Comparison of ENCODE assay signal across 8 cellular contexts in the genomic region with DNA sequence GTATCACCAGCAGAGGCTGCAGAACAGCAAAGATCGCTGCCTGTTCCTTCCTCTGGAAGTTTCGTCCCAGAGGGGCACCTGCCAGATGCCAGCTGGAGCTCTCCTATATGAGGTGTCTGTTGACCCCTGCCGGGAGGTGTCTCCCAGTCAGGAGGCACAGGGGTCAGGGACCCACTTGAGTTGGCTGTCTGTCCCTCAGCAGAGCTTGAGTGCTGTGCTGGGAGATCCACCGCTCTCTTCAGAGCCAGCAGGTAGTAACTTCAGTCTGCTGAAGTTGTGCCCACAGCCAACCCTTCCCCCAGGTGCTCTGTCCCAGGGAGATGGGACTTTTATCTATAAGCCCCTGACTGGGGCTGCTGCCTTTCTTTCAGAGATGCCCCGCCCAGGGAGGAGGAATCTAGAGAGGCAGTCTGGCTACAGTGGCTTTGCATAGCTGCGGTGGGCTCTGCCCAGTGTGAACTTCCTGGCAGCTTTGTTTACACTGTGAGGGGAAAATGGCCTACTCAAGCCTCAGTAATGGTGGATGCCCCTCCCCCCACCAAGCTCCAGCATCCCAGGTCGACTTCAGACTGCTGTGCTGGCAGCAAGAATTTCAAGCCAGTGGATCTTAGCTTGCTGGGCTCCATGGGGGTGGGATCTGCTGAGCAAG. TPM values are rescaled to one million over a fixed set of nuclear protein-coding genes. Genes with fewer than 3 reads are reported as not detected.
DNase-seq lines count a peak whose midpoint lies in the region; ATAC-seq and TF ChIP-seq lines count a peak whose summit lies in the region.
"Not testable (repeated sequence)": the region's sequence is repeated elsewhere in the genome, so short reads cannot be mapped to it uniquely, and the experiment has no call there.

No MANE protein-coding gene starts in this region.

- H3K27me3 Mint-ChIP-seq in activated B cell treated with CpG ODN at 0.5 μM for 24 hours; activated naive CD8-positive, alpha-beta T cell treated with anti-CD3 and anti-CD28 coated beads for 36 hours; effector memory CD8-positive, alpha-beta T cell; neural crest cell (ENCODE audit: low read depth): not testable (repeated sequence)
- H3K27me3 Mint-ChIP-seq in immature natural killer cell (ENCODE audit: low read depth in 3 of 3): peaks cover 1 to 13% (median 4%) of the 10 kb centered on the region in 3 donors

- not testable (repeated sequence) for ATAC-seq in activated B cell treated with CpG ODN at 0.5 μM for 24 hours (ENCODE audit: low read depth)
- peak; percentile 57 for ATAC-seq in effector memory CD8-positive, alpha-beta T cell (replicated peaks)

- H3K27ac Mint-ChIP-seq in activated B cell treated with CpG ODN at 0.5 μM for 24 hours: peak overlapping the region; percentile 79
- peak overlapping the region; percentile 72 for H3K27ac Mint-ChIP-seq in activated naive CD8-positive, alpha-beta T cell treated with anti-CD3 and anti-CD28 coated beads for 36 hours
- peak overlapping the region; percentile 91 to 93 for H3K27ac Mint-ChIP-seq in effector memory CD8-positive, alpha-beta T cell
- H3K27ac Mint-ChIP-seq in immature natural killer cell: peak overlapping the region; percentile 77 to 96 (median 94)
- peak overlapping the region; percentile 35 for H3K27ac Mint-ChIP-seq in neural crest cell (ENCODE audit: unreplicated experiment)

- POLR2A ChIA-PET in activated B cell treated with CpG ODN at 0.5 μM for 24 hours (lab: Charles Lee): interaction anchor here (0.7 to 2.0 kb wide), 6 partner anchors 10 to 176 kb away, joined by 4 to 10 read pairs (median 4); no protein-coding TSS in a partner anchor

- H3K4me3 Mint-ChIP-seq in activated B cell treated with CpG ODN at 0.5 μM for 24 hours (peak overlapping the region; percentile 47), immature natural killer cell (peak overlapping the region; percentile 69 to 80 (median 75))
- not testable (repeated sequence) for H3K4me3 Mint-ChIP-seq in activated naive CD8-positive, alpha-beta T cell treated with anti-CD3 and anti-CD28 coated beads for 36 hours; neural crest cell
- H3K4me3 Mint-ChIP-seq in effector memory CD8-positive, alpha-beta T cell: peak overlapping the region; percentile 60 to 75

- not testable (repeated sequence) for H3K27ac ChIP-seq in tibial artery

- not testable (repeated sequence) for H3K4me3 ChIP-seq in tibial artery

- not testable (repeated sequence) for TF ChIP-seq CTCF in activated B cell treated with CpG ODN at 0.5 μM for 24 hours (IDR thresholded peaks at IDR 0.05); neural crest cell (conservative IDR thresholded peaks at IDR 0.05); tibial artery (IDR thresholded peaks at IDR 0.05)

- H3K4me1 Mint-ChIP-seq in activated B cell treated with CpG ODN at 0.5 μM for 24 hours (peaks cover 70% of the 10 kb centered on the region), immature natural killer cell (peaks cover 61 to 71% of the 10 kb centered on the region in 2 donors), neural crest cell (peaks cover 17% of the 10 kb centered on the region)
- peaks cover 42% of the 10 kb centered on the region for H3K4me1 Mint-ChIP-seq in activated naive CD8-positive, alpha-beta T cell treated with anti-CD3 and anti-CD28 coated beads for 36 hours
- peaks cover 41 to 56% of the 10 kb centered on the region in 2 donors for H3K4me1 Mint-ChIP-seq in effector memory CD8-positive, alpha-beta T cell (ENCODE audit: low read depth in 2 of 2)

- DNase-seq in EL: peak; percentile 55
- peak; percentile 29 for DNase-seq in NCI-H226
- not testable (repeated sequence) for DNase-seq in activated B cell treated with CpG ODN at 0.5 μM for 24 hours; neural crest cell (ENCODE audit: low read depth, low spot score)
- DNase-seq in activated naive CD8-positive, alpha-beta T cell treated with anti-CD3 and anti-CD28 coated beads for 36 hours: peak; percentile 21
- peak; percentile 50 to 57 (median 56) for DNase-seq in effector memory CD8-positive, alpha-beta T cell
- peak; percentile 80 to 83 (median 83) for DNase-seq in immature natural killer cell
- peak; percentile 9 to 51 for DNase-seq in tibial artery

- H3K9me3 ChIP-seq in tibial artery: not testable (repeated sequence)

- H3K36me3 Mint-ChIP-seq in activated B cell treated with CpG ODN at 0.5 μM for 24 hours (ENCODE audit: low read depth) (peaks cover 92% of the 10 kb centered on the region), immature natural killer cell (peaks cover 8 to 52% (median 39%) of the 10 kb centered on the region in 3 donors), neural crest cell (ENCODE audit: low read depth) (peaks cover 43% of the 10 kb centered on the region)
- peaks cover 57% of the 10 kb centered on the region for H3K36me3 Mint-ChIP-seq in activated naive CD8-positive, alpha-beta T cell treated with anti-CD3 and anti-CD28 coated beads for 36 hours
- peaks cover 46% of the 10 kb centered on the region for H3K36me3 Mint-ChIP-seq in effector memory CD8-positive, alpha-beta T cell (ENCODE audit: insufficient read depth)

- intact Hi-C loops in activated B cell treated with CpG ODN at 0.5 μM for 24 hours (cut with micrococcal nuclease): loop anchor here (1.0 kb wide), 1 partner anchor 9 kb away; no protein-coding TSS in a partner anchor
- intact Hi-C loops in tibial artery (cut with DNase I; ENCODE audit: low total_unique reads): not testable (repeated sequence)

- H3K4me1 ChIP-seq in tibial artery: not testable (repeated sequence)

- peaks cover 31 to 71% (median 52%) of the 10 kb centered on the region in 3 donors for H3K36me3 ChIP-seq in tibial artery

- CTCF ChIA-PET in activated B cell treated with CpG ODN at 0.5 μM for 24 hours (lab: Charles Lee): interaction anchor here (1.6 kb wide), 1 partner anchor 12 kb away, joined by 3 read pairs; no protein-coding TSS in a partner anchor

- not testable (repeated sequence) for H3K27me3 ChIP-seq in tibial artery

- not testable (repeated sequence) for H3K9me3 Mint-ChIP-seq in activated B cell treated with CpG ODN at 0.5 μM for 24 hours; activated naive CD8-positive, alpha-beta T cell treated with anti-CD3 and anti-CD28 coated beads for 36 hours; effector memory CD8-positive, alpha-beta T cell; immature natural killer cell
- peaks cover 16% of the 10 kb centered on the region for H3K9me3 Mint-ChIP-seq in neural crest cell

RNA-seq across cellular contexts. Expression of a gene that starts 40.6 kb away (rescaled TPM):
- total RNA-seq in activated B cell treated with CpG ODN at 0.5 μM for 24 hours (56.3 and 57.3 TPM in 2 replicates), neural crest cell (46.6 and 49.2 TPM in 2 replicates)
- total RNA-seq in activated naive CD8-positive, alpha-beta T cell treated with anti-CD3 and anti-CD28 coated beads for 36 hours: 100 to 1,000 TPM in 1 of 2 experiments, 10 to 100 TPM in 1; 99.1 to 102 TPM
- 10 to 100 TPM in 1 of 3 donors, 1 to 10 TPM in 2; 1.3 to 19.2 (median 5.0) TPM for polyA plus RNA-seq in immature natural killer cell

RNA-seq across cellular contexts. Expression of a gene that starts 40.8 kb away (rescaled TPM):
- total RNA-seq in activated B cell treated with CpG ODN at 0.5 μM for 24 hours (1.4 and 2.1 TPM in 2 replicates), neural crest cell (8.9 and 11.6 TPM in 2 replicates)
- total RNA-seq in activated naive CD8-positive, alpha-beta T cell treated with anti-CD3 and anti-CD28 coated beads for 36 hours: 1 to 10 TPM; 2.6 to 3.2 TPM
- 1 to 10 TPM; 2.7 to 4.4 (median 4.0) TPM for polyA plus RNA-seq in immature natural killer cell

Comparison
In these comparisons a context has a peak if more than half of its experiments do, and no peak if none do; other contexts are left out.
1. H3K27ac Mint-ChIP-seq: peak in every context shown above with its lines; median percentile 94 in immature natural killer cell; 92 in effector memory CD8-positive, alpha-beta T cell; 79 in activated B cell treated with CpG ODN at 0.5 μM for 24 hours; 72 in activated naive CD8-positive, alpha-beta T cell treated with anti-CD3 and anti-CD28 coated beads for 36 hours; 35 in neural crest cell.